ENCODE assay signal across 23 cellular contexts in genomic region chr5:139837711-139838380, GRCh38. TPM values are rescaled to one million over a fixed set of nuclear protein-coding genes. Genes with fewer than 3 reads are reported as not detected.
"Had no signal": no experiment of that assay in that cellular context is flagged by ENCODE, and none has a peak within 500 bp of the region (broad histone marks: within the 10 kb centered on the region; RNA-seq: fewer than 3 reads in every experiment).

No MANE protein-coding gene starts in this region.

- H3K36me3 ChIP-seq: cardiac muscle cell, esophagus muscularis mucosa, gastroesophageal sphincter, heart left ventricle, thoracic aorta, upper lobe of left lung had no signal

- DNase-seq: activated CD4-positive, alpha-beta T cell treated with anti-CD3 and anti-CD28 coated beads for 1 hour; activated CD8-positive, alpha-beta memory T cell treated with anti-CD3 and anti-CD28 coated beads for 24 hours; activated CD8-positive, alpha-beta memory T cell treated with anti-CD3 and anti-CD28 coated beads, Interleukin-2, amount 50 U/mL, for 48 hours; activated effector memory CD4-positive, alpha-beta T cell treated with Interleukin-2 at 50 U/mL for 16 hours; activated naive CD4-positive, alpha-beta T cell treated with anti-CD3 and anti-CD28 coated beads, Interleukin-2, amount 50 U/mL, for 16 hours; activated T-cell treated with anti-CD3 and anti-CD28 coated beads, Interleukin-2, amount 50 U/mL, for 48 hours; dermis blood vessel endothelial cell; effector memory CD4-positive, alpha-beta T cell; heart left ventricle; kidney glomerular epithelial cell; left ventricle myocardium superior; mesendoderm; nucleus accumbens; small intestine; stimulated activated CD4-positive, alpha-beta T cell treated with anti-CD3 and anti-CD28 coated beads, Interleukin-4, amount 100 ng/mL, for 1 hour; upper lobe of left lung had no signal

- H3K9me3 Mint-ChIP-seq: nephron; T-helper 1 cell treated with Interleukin-12 subunit alpha and Interleukin-12 subunit beta and Interleukin-4 antibody, amounts not matched to agents 30 μg/mL and 1 μg/mL, for 36 hours had no signal

- H3K4me3 Mint-ChIP-seq: nephron; T-helper 1 cell treated with Interleukin-12 subunit alpha and Interleukin-12 subunit beta and Interleukin-4 antibody, amounts not matched to agents 30 μg/mL and 1 μg/mL, for 36 hours had no signal

- H3K27ac Mint-ChIP-seq: nephron; T-helper 1 cell treated with Interleukin-12 subunit alpha and Interleukin-12 subunit beta and Interleukin-4 antibody, amounts not matched to agents 30 μg/mL and 1 μg/mL, for 36 hours had no signal

- H3K27ac ChIP-seq: cardiac muscle cell, esophagus muscularis mucosa, gastroesophageal sphincter, heart left ventricle, thoracic aorta, upper lobe of left lung had no signal

- FAIRE-seq: endothelial cell of umbilical vein, small intestine had no signal

- H3K4me3 ChIP-seq: cardiac muscle cell, esophagus muscularis mucosa, gastroesophageal sphincter, heart left ventricle, thoracic aorta, upper lobe of left lung had no signal

- H3K4me1 Mint-ChIP-seq: nephron had no signal

- H3K9me3 ChIP-seq: esophagus muscularis mucosa, gastroesophageal sphincter, heart left ventricle, thoracic aorta, upper lobe of left lung had no signal

- H3K27me3 ChIP-seq: upper lobe of left lung had no signal

- ATAC-seq: gastroesophageal sphincter, left ventricle myocardium superior had no signal

- H3K4me1 ChIP-seq: esophagus muscularis mucosa, gastroesophageal sphincter, heart left ventricle, upper lobe of left lung had no signal

RNA-seq across cellular contexts. Expression of gene PSD2, which starts 42.2 kb away (rescaled TPM):
- total RNA-seq: endothelial cell of umbilical vein, left ventricle myocardium superior had no signal
